In genomic region chr22:50276143-50276542, GRCh38 we compare ENCODE assay signal across 8 cellular contexts. TPM values are rescaled to one million over a fixed set of nuclear protein-coding genes. Genes with fewer than 3 reads are reported as not detected.
DNase-seq lines count a peak whose midpoint lies in the region; ATAC-seq, FAIRE-seq and TF ChIP-seq lines count a peak whose summit lies in the region.

No MANE protein-coding gene starts in this region.

- no peak overlapping the region for H3K9ac ChIP-seq in H1 (replicated peaks in 1 of 4; ENCODE audit: extremely low read depth in 1 of 4, low read depth in 3 of 4, low read length in 3 of 4)

- peaks cover under 1 to 8% (median 4%) of the 10 kb centered on the region in 4 experiments; a peak in 4 of 7 replicates for H3K4me1 ChIP-seq in H1 (replicated peaks in 1 of 4; ENCODE audit: control insufficient read depth in 3 of 4, insufficient read depth in 4 of 4, low read length in 3 of 4)

- H3K79me2 ChIP-seq in H1 (ENCODE audit: control insufficient read depth in 1 of 2, insufficient read depth in 2 of 2, low read length in 2 of 2): no peaks in the 10 kb centered on the region

- H4K8ac ChIP-seq in H1 (ENCODE audit: extremely low read depth, insufficient read depth, low read length): no peak overlapping the region; the same call in 1 of the 2 replicates

- no peak for FAIRE-seq in H1 (lab: Jason Lieb, UNC)

- 88% methylated on average over 15 of the region's 25 CpGs; no CpG with 5 or more reads in 1 of the 2 experiments for WGBS in H1 (ENCODE audit: extremely low coverage in 1 of 2, insufficient coverage in 1 of 2, insufficient read length in 1 of 2, insufficient replicate concordance in 2 of 2, low coverage in 1 of 2, low lambda C conversion rate in 2 of 2, missing lambda C conversion rate in 1 of 2), 2 experiments

- no peak overlapping the region for H3K27ac ChIP-seq in H1 (ENCODE audit: low read depth, low read length)

- no peak overlapping the region for H2BK12ac ChIP-seq in H1 (ENCODE audit: low read depth, low read length)

- no peak overlapping the region for H4K91ac ChIP-seq in H1 (replicated peaks; ENCODE audit: insufficient read length, low read length)

- H2AK5ac ChIP-seq in H1 (ENCODE audit: low read depth, low read length): no peak overlapping the region

- no peak overlapping the region for H3K56ac ChIP-seq in H1 (replicated peaks; ENCODE audit: insufficient read length, low read depth, low read length)

- H3K9me3 ChIP-seq in H1 (ENCODE audit: insufficient read depth in 2 of 2, low read depth in 1 of 2, low read length in 1 of 2): peaks cover 7 to 24% of the 10 kb centered on the region in 2 experiments; a peak in 3 of 4 replicates

- H3K4me3 ChIP-seq in H1 (ENCODE audit: extremely low read depth in 1 of 4, insufficient read depth in 2 of 4, low read depth in 3 of 4, low read length in 4 of 4): no peak overlapping the region

- H2BK5ac ChIP-seq in H1 (ENCODE audit: low read depth, low read length): no peak overlapping the region

- no peak overlapping the region for H2BK20ac ChIP-seq in H1 (ENCODE audit: low read length)

- H3K23ac ChIP-seq in H1 (ENCODE audit: insufficient read length): no peak overlapping the region

- POLR2A ChIA-PET in H1 (lab: Charles Lee; ENCODE audit: partially characterized antibody): interaction anchor here (0.6 to 1.3 kb wide), 5 partner anchors 12 to 74 kb away, joined by 3 read pairs; partner anchors contain the start of gene HDAC10

- no peak overlapping the region for H2BK120ac ChIP-seq in H1 (replicated peaks; ENCODE audit: low read depth, low read length)

- no peak overlapping the region for H3K14ac ChIP-seq in H1 (ENCODE audit: insufficient read length)

- peaks cover 4% of the 10 kb centered on the region; the same call in 1 of the 2 replicates for H3K23me2 ChIP-seq in H1 (ENCODE audit: low read depth, low read length)

- peak; percentile 79 for ATAC-seq in HG02798 (IDR thresholded peaks at IDR 0.05; ENCODE audit: poor library complexity, unreplicated experiment)
- no peak for ATAC-seq in HG03139 (IDR thresholded peaks at IDR 0.05; ENCODE audit: unreplicated experiment)

- TF ChIP-seq CTCF in H1 (IDR thresholded peaks at IDR 0.05; ENCODE audit: control extremely low read depth in 1 of 3, insufficient read depth in 1 of 3, low read depth in 1 of 3, low read length in 3 of 3): peak; percentile 79 to 99 (median 91)

- no peak overlapping the region for H2AFZ ChIP-seq in H1 (ENCODE audit: low read length)

- peak; percentile 80 for DNase-seq in activated effector memory CD4-positive, alpha-beta T cell treated with anti-CD3 and anti-CD28 coated beads, Interleukin-2, amount 50 U/mL, for 16 hours
- DNase-seq in activated effector memory CD4-positive, alpha-beta T cell treated with Interleukin-2 at 50 U/mL for 16 hours: no peak
- DNase-seq in T-helper 9 cell (peak; percentile 40), H1 (ENCODE audit: low read depth in 1 of 2, low spot score in 2 of 2) (peak in 1 of 2 experiments; percentile 77), middle frontal gyrus (ENCODE audit: extremely low spot score, low spot score) (peak; percentile 76), NCI-H524 treated with DMSO at 0.1 percent for 48 hours (lab: John Stamatoyannopoulos, UW) (no peak)

- H3K27me3 ChIP-seq in H1 (replicated peaks in 1 of 4; ENCODE audit: control insufficient read depth in 3 of 4, extremely low read depth in 1 of 4, insufficient read depth in 3 of 4, low read length in 3 of 4): peaks cover under 1 to 5% (median 4%) of the 10 kb centered on the region in 4 experiments; a peak in 5 of 7 replicates

- H4K20me1 ChIP-seq in H1 (replicated peaks in 1 of 2; ENCODE audit: control insufficient read depth in 1 of 2, insufficient read depth in 2 of 2, low read length in 2 of 2): peaks cover 6 to 13% of the 10 kb centered on the region in 2 experiments

- no peak for TF ChIP-seq POLR2A in H1 (IDR thresholded peaks at IDR 0.05; ENCODE audit: control extremely low read depth in 1 of 2, low read depth in 2 of 2, low read length in 2 of 2)

- H4K5ac ChIP-seq in H1 (ENCODE audit: insufficient read length, low read depth, low read length): no peak overlapping the region

- no peaks in the 10 kb centered on the region for H3K79me1 ChIP-seq in H1 (ENCODE audit: low read depth, low read length)

- no peak overlapping the region for H3K4me2 ChIP-seq in H1 (ENCODE audit: insufficient read depth in 1 of 2, low read depth in 2 of 2, low read length in 2 of 2)

- peaks cover 15 to 62% (median 39%) of the 10 kb centered on the region in 4 experiments for H3K36me3 ChIP-seq in H1 (ENCODE audit: control insufficient read depth in 2 of 4, insufficient read depth in 4 of 4, low read length in 3 of 4)

- no peak overlapping the region for H3K18ac ChIP-seq in H1 (ENCODE audit: extremely low read depth, low read length)

- H3K4ac ChIP-seq in H1 (replicated peaks; ENCODE audit: insufficient read length, low read depth, low read length): no peak overlapping the region

- H2BK15ac ChIP-seq in H1 (ENCODE audit: low read length): no peak overlapping the region

- no peak for TF ChIP-seq EP300 in H1 (IDR thresholded peaks at IDR 0.05; ENCODE audit: borderline replicate concordance in 1 of 2, low read depth in 2 of 2, low read length in 2 of 2)

- CTCF ChIA-PET in H1 (lab: Charles Lee; ENCODE audit: partially characterized antibody): interaction anchor here (0.6 to 6.0 kb wide), 36 partner anchors 9 to 514 kb away, joined by 3 to 39 read pairs (median 4); partner anchors contain the start of genes HDAC10 and MAPK12

- TF ChIP-seq RAD21 in H1 (IDR thresholded peaks at IDR 0.05 in 1 of 2, conservative IDR thresholded peaks at IDR 0.05 in 1 of 2; ENCODE audit: low read depth in 2 of 2, low read length in 2 of 2): peak in 1 of 2 experiments; percentile 36; a peak in 3 of 4 replicates

TF ChIP-seq in H1, 55 proteins besides CTCF, POLR2A, EP300 and RAD21 (continues in another document):
- TF ChIP-seq GABPA (IDR thresholded peaks at IDR 0.05; ENCODE audit: borderline replicate concordance, insufficient read depth, low read length) (0 out of 2 replicates have a peak, but pooled peaks have one; percentile 50), POLR2AphosphoS5 (IDR thresholded peaks at IDR 0.05; ENCODE audit: low read depth, low read length) (peak; percentile 85; the same call in 1 of the 2 replicates), CREB1 (IDR thresholded peaks at IDR 0.05) (0 out of 2 replicates have a peak, but pooled peaks have one; percentile 31), MAFK (IDR thresholded peaks at IDR 0.05; ENCODE audit: low read depth, low read length) (no peak), CHD2 (IDR thresholded peaks at IDR 0.05; ENCODE audit: low read length) (no peak)

RNA-seq across cellular contexts. Expression of gene MAPK11, which starts 6.0 kb away (rescaled TPM):
- 1.5 TPM in 2 replicates for total RNA-seq in H1 (2021; fragmentation: NEBNext Ultra II Directional; extraction: Animal tissue kit (Norgen Biotek cat#: 25700))
- polyA plus RNA-seq in H1 (2011; rRNA removed): 0.70 and 1.5 TPM in 2 replicates
- 1.1 TPM for polyA plus RNA-seq in H1 (2011; cell fraction: cytosol; rRNA removed)
- 4.6 TPM for polyA plus RNA-seq in H1 (2011; cell fraction: nucleus; rRNA removed)
- polyA plus RNA-seq in H1 (2012, experiment 1 of 2): 0.36 to 1.7 TPM (median 1.1 TPM) in 4 replicates
- 0.45 TPM for polyA plus RNA-seq in H1 (2012, experiment 2 of 2)
- polyA plus RNA-seq in H1 (2013, experiment 1 of 2): 0.87 TPM
- polyA plus RNA-seq in H1 (2013, experiment 2 of 2): 0.96 TPM
- polyA minus RNA-seq in H1 (2011; rRNA and poly(A)+ RNA removed): 0.57 and 0.68 TPM in 2 replicates
- not detected for polyA minus RNA-seq in H1 (2011; cell fraction: cytosol; rRNA and poly(A)+ RNA removed)
- 1.00 TPM for polyA minus RNA-seq in H1 (2011; cell fraction: nucleus; rRNA and poly(A)+ RNA removed)

RNA-seq across cellular contexts. Expression of gene MAPK12, which starts 14.7 kb away (rescaled TPM):
- total RNA-seq in H1 (2021; fragmentation: NEBNext Ultra II Directional; extraction: Animal tissue kit (Norgen Biotek cat#: 25700)): 15.6 and 20.3 TPM in 2 replicates
- 17.3 and 25.9 TPM in 2 replicates for polyA plus RNA-seq in H1 (2011; rRNA removed)
- 24.5 TPM for polyA plus RNA-seq in H1 (2011; cell fraction: cytosol; rRNA removed)
- polyA plus RNA-seq in H1 (2011; cell fraction: nucleus; rRNA removed): 83.3 TPM
- polyA plus RNA-seq in H1 (2012, experiment 1 of 2): 13.2 to 20.0 TPM (median 18.2 TPM) in 4 replicates
- polyA plus RNA-seq in H1 (2012, experiment 2 of 2): 15.2 TPM
- 14.5 TPM for polyA plus RNA-seq in H1 (2013, experiment 1 of 2)
- polyA plus RNA-seq in H1 (2013, experiment 2 of 2): 11.9 TPM
- polyA minus RNA-seq in H1 (2011; rRNA and poly(A)+ RNA removed): 8.8 and 9.6 TPM in 2 replicates
- polyA minus RNA-seq in H1 (2011; cell fraction: cytosol; rRNA and poly(A)+ RNA removed): 11.2 TPM
- polyA minus RNA-seq in H1 (2011; cell fraction: nucleus; rRNA and poly(A)+ RNA removed): 19.5 TPM

RNA-seq across cellular contexts. Expression of gene HDAC10, which starts 25.1 kb away (rescaled TPM):
- total RNA-seq in H1 (2021; fragmentation: NEBNext Ultra II Directional; extraction: Animal tissue kit (Norgen Biotek cat#: 25700)): 21.2 and 26.4 TPM in 2 replicates
- polyA plus RNA-seq in H1 (2011; rRNA removed): 11.2 and 18.8 TPM in 2 replicates
- 11.2 TPM for polyA plus RNA-seq in H1 (2011; cell fraction: cytosol; rRNA removed)
- 131 TPM for polyA plus RNA-seq in H1 (2011; cell fraction: nucleus; rRNA removed)
- polyA plus RNA-seq in H1 (2012, experiment 1 of 2): 13.3 to 28.3 TPM (median 25.5 TPM) in 4 replicates
- 14.3 TPM for polyA plus RNA-seq in H1 (2012, experiment 2 of 2)
- polyA plus RNA-seq in H1 (2013, experiment 1 of 2): 11.9 TPM
- 11.8 TPM for polyA plus RNA-seq in H1 (2013, experiment 2 of 2)
- polyA minus RNA-seq in H1 (2011; rRNA and poly(A)+ RNA removed): 6.1 and 7.2 TPM in 2 replicates
- polyA minus RNA-seq in H1 (2011; cell fraction: cytosol; rRNA and poly(A)+ RNA removed): 11.4 TPM
- polyA minus RNA-seq in H1 (2011; cell fraction: nucleus; rRNA and poly(A)+ RNA removed): 34.8 TPM

RNA-seq across cellular contexts. Expression of gene PLXNB2, which starts 31.3 kb away (rescaled TPM):
- 92.8 and 106 TPM in 2 replicates for total RNA-seq in H1 (2021; fragmentation: NEBNext Ultra II Directional; extraction: Animal tissue kit (Norgen Biotek cat#: 25700))
- polyA plus RNA-seq in H1 (2011; rRNA removed): 58.3 and 83.3 TPM in 2 replicates
- 58.5 TPM for polyA plus RNA-seq in H1 (2011; cell fraction: cytosol; rRNA removed)
- polyA plus RNA-seq in H1 (2011; cell fraction: nucleus; rRNA removed): 226 TPM
- polyA plus RNA-seq in H1 (2012, experiment 1 of 2): 63.1 to 97.9 TPM (median 90.3 TPM) in 4 replicates
- 97.7 TPM for polyA plus RNA-seq in H1 (2012, experiment 2 of 2)
- polyA plus RNA-seq in H1 (2013, experiment 1 of 2): 115 TPM
- polyA plus RNA-seq in H1 (2013, experiment 2 of 2): 92.5 TPM
- 71.0 and 71.3 TPM in 2 replicates for polyA minus RNA-seq in H1 (2011; rRNA and poly(A)+ RNA removed)
- polyA minus RNA-seq in H1 (2011; cell fraction: cytosol; rRNA and poly(A)+ RNA removed): 70.6 TPM
- polyA minus RNA-seq in H1 (2011; cell fraction: nucleus; rRNA and poly(A)+ RNA removed): 62.9 TPM

RNA-seq across cellular contexts. Expression of gene TUBGCP6, which starts 31.3 kb away (rescaled TPM):
- total RNA-seq in H1 (2021; fragmentation: NEBNext Ultra II Directional; extraction: Animal tissue kit (Norgen Biotek cat#: 25700)): 23.5 and 24.7 TPM in 2 replicates
- 24.2 and 33.6 TPM in 2 replicates for polyA plus RNA-seq in H1 (2011; rRNA removed)
- polyA plus RNA-seq in H1 (2011; cell fraction: cytosol; rRNA removed): 23.5 TPM
- polyA plus RNA-seq in H1 (2011; cell fraction: nucleus; rRNA removed): 176 TPM
- 18.5 to 28.4 TPM (median 26.1 TPM) in 4 replicates for polyA plus RNA-seq in H1 (2012, experiment 1 of 2)
- polyA plus RNA-seq in H1 (2012, experiment 2 of 2): 17.2 TPM
- 14.6 TPM for polyA plus RNA-seq in H1 (2013, experiment 1 of 2)
- 13.0 TPM for polyA plus RNA-seq in H1 (2013, experiment 2 of 2)
- polyA minus RNA-seq in H1 (2011; rRNA and poly(A)+ RNA removed): 14.8 and 14.9 TPM in 2 replicates
- 13.8 TPM for polyA minus RNA-seq in H1 (2011; cell fraction: cytosol; rRNA and poly(A)+ RNA removed)
- 34.9 TPM for polyA minus RNA-seq in H1 (2011; cell fraction: nucleus; rRNA and poly(A)+ RNA removed)

Comparison
In these comparisons a context has a peak if more than half of its experiments do, and no peak if none do; other contexts are left out.
1. DNase-seq: peak in activated effector memory CD4-positive, alpha-beta T cell treated with anti-CD3 and anti-CD28 coated beads, Interleukin-2, amount 50 U/mL, for 16 hours (single experiment), T-helper 9 cell (single experiment) and middle frontal gyrus (single experiment); none in activated effector memory CD4-positive, alpha-beta T cell treated with Interleukin-2 at 50 U/mL for 16 hours (single experiment) and NCI-H524 treated with DMSO at 0.1 percent for 48 hours (single experiment).